Comparison of ENCODE assay signal across 35 cellular contexts in genomic region chr7:26924149-26924767, GRCh38.
"Had no signal": no experiment of that assay in that cellular context is flagged by ENCODE, and none has a peak within 500 bp of the region (broad histone marks: within the 10 kb centered on the region; RNA-seq: fewer than 3 reads in every experiment).

No MANE protein-coding gene starts in this region.

- H3K27me3 ChIP-seq: adrenal gland, body of pancreas, brain microvascular endothelial cell, breast epithelium had no signal

- H3K27ac Mint-ChIP-seq: activated B cell treated with CpG ODN at 0.5 μM for 24 hours; activated CD4-positive, alpha-beta memory T cell treated with anti-CD3 and anti-CD28 coated beads for 36 hours; activated CD4-positive, alpha-beta T cell treated with anti-CD3 and anti-CD28 coated beads, Interleukin-2, amount 10 ng/mL, durations not matched to agents 24 days and 14 days; activated CD8-positive, alpha-beta T cell treated with anti-CD3 and anti-CD28 coated beads for 36 hours; activated naive CD4-positive, alpha-beta T cell treated with anti-CD3 and anti-CD28 coated beads for 36 hours; activated naive CD8-positive, alpha-beta T cell treated with anti-CD3 and anti-CD28 coated beads for 36 hours; activated T-cell treated with anti-CD3 and anti-CD28 coated beads, Interleukin-2, amount 50 U/mL, for 72 hours; activated T-helper 1 cell treated with anti-CD3 and anti-CD28 coated beads, Interleukin-12 subunit alpha, Interleukin-12 subunit beta, Interleukin-2, Interleukin-4 antibody, amounts not matched to agents 30 ng/mL and 10 ng/mL and 1 ng/mL, durations not matched to agents 14 hours and 24 hours and 36 hours; activated T-helper 17 cell treated with anti-CD3 and anti-CD28 coated beads, Interleukin-2, amount 50 U/mL, for 72 hours; T-helper 1 cell treated with Interleukin-12 subunit alpha and Interleukin-12 subunit beta and Interleukin-4 antibody, amounts not matched to agents 30 μg/mL and 1 μg/mL, for 36 hours; T-helper 2 cell treated with Interferon-gamma antibody and Interleukin-4, amounts not matched to agents 5 μg/mL and 100 μg/mL, for 36 hours had no signal

- DNase-seq: activated B cell treated with CpG ODN at 0.5 μM for 24 hours; activated CD4-positive, alpha-beta memory T cell treated with anti-CD3 and anti-CD28 coated beads for 36 hours; activated CD4-positive, alpha-beta T cell treated with anti-CD3 and anti-CD28 coated beads for 4 hours; activated CD4-positive, alpha-beta T cell treated with anti-CD3 and anti-CD28 coated beads, Interleukin-2, amount 10 ng/mL, durations not matched to agents 24 days and 14 days; activated CD4-positive, alpha-beta T cell treated with anti-CD3 and anti-CD28 coated beads, Interleukin-2, amount 50 U/mL, for 1 hour; activated CD4-positive, alpha-beta T cell treated with anti-CD3 and anti-CD28 coated beads, Interleukin-2, amount 50 U/mL, for 4 hours; activated CD4-positive, CD25-positive, alpha-beta regulatory T cell treated with anti-CD3 and anti-CD28 coated beads, Interleukin-2, amount 50 U/mL, for 72 hours; activated CD8-positive, alpha-beta memory T cell treated with anti-CD3 and anti-CD28 coated beads, Interleukin-2, amount 50 U/mL, for 4 hours; activated CD8-positive, alpha-beta T cell treated with anti-CD3 and anti-CD28 coated beads for 36 hours; activated effector memory CD4-positive, alpha-beta T cell treated with anti-CD3 and anti-CD28 coated beads, Interleukin-2, amount 50 U/mL, for 16 hours; activated gamma-delta T cell treated with Interleukin-2 at 50 U/mL for 16 hours; activated naive CD4-positive, alpha-beta T cell; activated naive CD4-positive, alpha-beta T cell treated with anti-CD3 and anti-CD28 coated beads for 36 hours; activated naive CD4-positive, alpha-beta T cell treated with anti-CD3 and anti-CD28 coated beads, Interleukin-2, amount 50 U/mL, for 16 hours; activated naive CD8-positive, alpha-beta T cell treated with anti-CD3 and anti-CD28 coated beads for 36 hours; activated T-cell treated with anti-CD3 and anti-CD28 coated beads for 4 hours; activated T-cell treated with anti-CD3 and anti-CD28 coated beads, Interleukin-2, amount 50 U/mL, for 1 hour; activated T-cell treated with anti-CD3 and anti-CD28 coated beads, Interleukin-2, amount 50 U/mL, for 4 hours; activated T-cell treated with anti-CD3 and anti-CD28 coated beads, Interleukin-2, amount 50 U/mL, for 72 hours; adrenal gland; amniotic stem cell; aorta; body of pancreas; brain microvascular endothelial cell; central memory CD4-positive, alpha-beta T cell; T-helper 1 cell; T-helper 2 cell; T-helper 9 cell had no signal

- H3K36me3 ChIP-seq: adrenal gland, brain microvascular endothelial cell, breast epithelium had no signal

- H3K4me3 ChIP-seq: adrenal gland, body of pancreas, breast epithelium had no signal

- H3K36me3 Mint-ChIP-seq: activated CD4-positive, alpha-beta memory T cell treated with anti-CD3 and anti-CD28 coated beads for 36 hours; activated naive CD4-positive, alpha-beta T cell treated with anti-CD3 and anti-CD28 coated beads, Interleukin-2, amount 50 U/mL, for 72 hours; activated naive CD8-positive, alpha-beta T cell treated with anti-CD3 and anti-CD28 coated beads for 36 hours had no signal

- H3K27ac ChIP-seq: adrenal gland, body of pancreas, brain microvascular endothelial cell, breast epithelium, VCaP had no signal

- ATAC-seq: activated CD8-positive, alpha-beta T cell treated with anti-CD3 and anti-CD28 coated beads for 36 hours; activated naive CD4-positive, alpha-beta T cell treated with anti-CD3 and anti-CD28 coated beads, Interleukin-2, amount 50 U/mL, for 72 hours; activated T-cell treated with anti-CD3 and anti-CD28 coated beads, Interleukin-2, amount 50 U/mL, for 4 hours; activated T-cell treated with anti-CD3 and anti-CD28 coated beads, Interleukin-2, amount 50 U/mL, for 72 hours; activated T-helper 17 cell treated with anti-CD3 and anti-CD28 coated beads, Interleukin-2, amount 50 U/mL, for 72 hours; body of pancreas had no signal

- H3K9me3 ChIP-seq: adrenal gland, body of pancreas, breast epithelium had no signal

- H3K4me1 ChIP-seq: adrenal gland, body of pancreas, breast epithelium had no signal

- H3K9me3 Mint-ChIP-seq: activated B cell treated with CpG ODN at 0.5 μM for 24 hours; activated CD4-positive, alpha-beta memory T cell treated with anti-CD3 and anti-CD28 coated beads for 36 hours; activated CD4-positive, alpha-beta T cell treated with anti-CD3 and anti-CD28 coated beads, Interleukin-2, amount 10 ng/mL, durations not matched to agents 24 days and 14 days; activated CD8-positive, alpha-beta T cell treated with anti-CD3 and anti-CD28 coated beads for 36 hours; activated naive CD4-positive, alpha-beta T cell treated with anti-CD3 and anti-CD28 coated beads for 36 hours; activated naive CD4-positive, alpha-beta T cell treated with anti-CD3 and anti-CD28 coated beads, Interleukin-2, amount 50 U/mL, for 72 hours; activated naive CD8-positive, alpha-beta T cell treated with anti-CD3 and anti-CD28 coated beads for 36 hours; activated T-cell treated with anti-CD3 and anti-CD28 coated beads, Interleukin-2, amount 50 U/mL, for 4 hours; activated T-cell treated with anti-CD3 and anti-CD28 coated beads, Interleukin-2, amount 50 U/mL, for 72 hours; activated T-helper 1 cell treated with anti-CD3 and anti-CD28 coated beads, Interleukin-12 subunit alpha, Interleukin-12 subunit beta, Interleukin-2, Interleukin-4 antibody, amounts not matched to agents 30 ng/mL and 10 ng/mL and 1 ng/mL, durations not matched to agents 14 hours and 24 hours and 36 hours; activated T-helper 17 cell treated with anti-CD3 and anti-CD28 coated beads, Interleukin-2, amount 50 U/mL, for 72 hours; T-helper 1 cell treated with Interleukin-12 subunit alpha and Interleukin-12 subunit beta and Interleukin-4 antibody, amounts not matched to agents 30 μg/mL and 1 μg/mL, for 36 hours; T-helper 2 cell treated with Interferon-gamma antibody and Interleukin-4, amounts not matched to agents 5 μg/mL and 100 μg/mL, for 36 hours had no signal

- H3K4me1 Mint-ChIP-seq: activated B cell treated with CpG ODN at 0.5 μM for 24 hours; activated CD4-positive, alpha-beta T cell treated with anti-CD3 and anti-CD28 coated beads, Interleukin-2, amount 10 ng/mL, durations not matched to agents 24 days and 14 days; activated T-helper 17 cell treated with anti-CD3 and anti-CD28 coated beads, Interleukin-2, amount 50 U/mL, for 72 hours had no signal

- H3K4me3 Mint-ChIP-seq: activated B cell treated with CpG ODN at 0.5 μM for 24 hours; activated CD4-positive, alpha-beta memory T cell treated with anti-CD3 and anti-CD28 coated beads for 36 hours; activated CD4-positive, alpha-beta T cell treated with anti-CD3 and anti-CD28 coated beads, Interleukin-2, amount 10 ng/mL, durations not matched to agents 24 days and 14 days; activated CD8-positive, alpha-beta T cell treated with anti-CD3 and anti-CD28 coated beads for 36 hours; activated naive CD4-positive, alpha-beta T cell treated with anti-CD3 and anti-CD28 coated beads for 36 hours; activated naive CD8-positive, alpha-beta T cell treated with anti-CD3 and anti-CD28 coated beads for 36 hours; activated T-cell treated with anti-CD3 and anti-CD28 coated beads, Interleukin-2, amount 50 U/mL, for 4 hours; activated T-cell treated with anti-CD3 and anti-CD28 coated beads, Interleukin-2, amount 50 U/mL, for 72 hours; activated T-helper 1 cell treated with anti-CD3 and anti-CD28 coated beads, Interleukin-12 subunit alpha, Interleukin-12 subunit beta, Interleukin-2, Interleukin-4 antibody, amounts not matched to agents 30 ng/mL and 10 ng/mL and 1 ng/mL, durations not matched to agents 14 hours and 24 hours and 36 hours; activated T-helper 17 cell treated with anti-CD3 and anti-CD28 coated beads, Interleukin-2, amount 50 U/mL, for 72 hours; T-helper 1 cell treated with Interleukin-12 subunit alpha and Interleukin-12 subunit beta and Interleukin-4 antibody, amounts not matched to agents 30 μg/mL and 1 μg/mL, for 36 hours; T-helper 2 cell treated with Interferon-gamma antibody and Interleukin-4, amounts not matched to agents 5 μg/mL and 100 μg/mL, for 36 hours had no signal
